ENCODE assay signal across 8 cellular contexts in genomic region chr20:4171538-4172116, GRCh38. TPM values are rescaled to one million over a fixed set of nuclear protein-coding genes. Genes with fewer than 3 reads are reported as not detected.
DNase-seq lines count a peak whose midpoint lies in the region; ATAC-seq and TF ChIP-seq lines count a peak whose summit lies in the region.

No MANE protein-coding gene starts in this region.

- POLR2A ChIA-PET in activated CD4-positive, alpha-beta T cell treated with anti-CD3 and anti-CD28 coated beads for 36 hours (lab: Charles Lee), result no interaction called here

- peak overlapping the region; percentile 72 for H3K4me3 Mint-ChIP-seq in activated CD4-positive, alpha-beta T cell treated with anti-CD3 and anti-CD28 coated beads for 36 hours

- H3K27me3 ChIP-seq in left lung, result peaks cover 0 to 13% of the 10 kb centered on the region in 2 donors
- H3K27me3 ChIP-seq in thoracic aorta (replicated peaks; ENCODE audit: insufficient read depth), result no peaks in the 10 kb centered on the region

- no peaks in the 10 kb centered on the region for H3K36me3 Mint-ChIP-seq in activated CD4-positive, alpha-beta T cell treated with anti-CD3 and anti-CD28 coated beads for 36 hours (ENCODE audit: low read depth)

- intact Hi-C loops in activated CD4-positive, alpha-beta T cell treated with anti-CD3 and anti-CD28 coated beads for 36 hours (cut with DNase I, micrococcal nuclease), result no loop called here
- intact Hi-C loops in left lung (cut with DNase I), result no loop called here

- peak overlapping the region; percentile 38 for H3K4me3 ChIP-seq in astrocyte of the cerebellum (ENCODE audit: low read depth, low read length)
- H3K4me3 ChIP-seq in left lung, result peak overlapping the region; percentile 41 to 48
- peak overlapping the region; percentile 85 for H3K4me3 ChIP-seq in thoracic aorta

- peak overlapping the region; percentile 11 for H3K27ac Mint-ChIP-seq in activated CD4-positive, alpha-beta T cell treated with anti-CD3 and anti-CD28 coated beads for 36 hours

- peaks cover 16% of the 10 kb centered on the region for H3K4me1 Mint-ChIP-seq in activated CD4-positive, alpha-beta T cell treated with anti-CD3 and anti-CD28 coated beads for 36 hours

- in situ Hi-C loops in astrocyte of the cerebellum (cut with HindIII; ENCODE audit: low sequenced_read_pairs), result no loop called here

- H3K27me3 Mint-ChIP-seq in activated CD4-positive, alpha-beta T cell treated with anti-CD3 and anti-CD28 coated beads for 36 hours, result no peaks in the 10 kb centered on the region

- H3K27ac ChIP-seq in left lung (peak overlapping the region in 1 of 2 donors; percentile 18), thoracic aorta (peak overlapping the region; percentile 78 to 96)

- ATAC-seq in activated CD4-positive, alpha-beta T cell treated with anti-CD3 and anti-CD28 coated beads for 36 hours, result peak; percentile 1
- ATAC-seq in left lung (no peak), thoracic aorta (ENCODE audit: insufficient number of reproducible peaks, low FRiP score, low read depth) (no peak), HG02571 (IDR thresholded peaks at IDR 0.05; ENCODE audit: unreplicated experiment) (no peak)

- no peak for DNase-seq in activated CD4-positive, alpha-beta T cell treated with anti-CD3 and anti-CD28 coated beads for 36 hours
- no peak for DNase-seq in activated CD4-positive, alpha-beta T cell treated with anti-CD3 and anti-CD28 coated beads, Interleukin-2, amount 50 U/mL, for 48 hours
- DNase-seq in astrocyte of the cerebellum (ENCODE audit: low read depth) (no peak), left lung (no peak), thoracic aorta (ENCODE audit: low spot score) (no peak), HCEC 1CT (no peak), NCI-H2196 treated with DMSO at 0.1 percent for 48 hours (lab: John Stamatoyannopoulos, UW; ENCODE audit: unreplicated experiment) (no peak)

- H3K36me3 ChIP-seq in left lung (no peaks in the 10 kb centered on the region), thoracic aorta (no peaks in the 10 kb centered on the region)

- TF ChIP-seq CTCF in astrocyte of the cerebellum (IDR thresholded peaks at IDR 0.05; ENCODE audit: low read depth, low read length, missing control alignments), result no peak
- TF ChIP-seq CTCF in left lung (IDR thresholded peaks at IDR 0.05), result no peak
- no peak for TF ChIP-seq CTCF in thoracic aorta (IDR thresholded peaks at IDR 0.05)

- H3K9me3 ChIP-seq in left lung (no peaks in the 10 kb centered on the region), thoracic aorta (no peaks in the 10 kb centered on the region)

- no peaks in the 10 kb centered on the region for H3K9me3 Mint-ChIP-seq in activated CD4-positive, alpha-beta T cell treated with anti-CD3 and anti-CD28 coated beads for 36 hours (ENCODE audit: low read depth)

- CTCF ChIA-PET in activated CD4-positive, alpha-beta T cell treated with anti-CD3 and anti-CD28 coated beads for 36 hours (lab: Charles Lee), result interaction anchor here (0.6 kb wide), 1 partner anchor 529 kb away, joined by 3 read pairs; no protein-coding TSS in a partner anchor

- H3K4me1 ChIP-seq in left lung (peaks cover 0 to 11% of the 10 kb centered on the region in 2 donors), thoracic aorta (ENCODE audit: control insufficient read depth in 1 of 2, low read depth in 2 of 2) (peaks cover 12 to 27% of the 10 kb centered on the region in 2 donors)

RNA-seq across cellular contexts. Expression of gene SMOX, which starts 23.0 kb away (rescaled TPM):
- 1 to 10 TPM; 3.5 to 7.1 TPM for total RNA-seq in activated CD4-positive, alpha-beta T cell treated with anti-CD3 and anti-CD28 coated beads for 36 hours
- total RNA-seq in left lung, result 1 to 10 TPM; 3.0 to 6.8 TPM
- 10 to 100 TPM in 1 of 2 donors, 1 to 10 TPM in 1; 6.9 to 24.2 TPM for total RNA-seq in thoracic aorta
